In the genomic region with DNA sequence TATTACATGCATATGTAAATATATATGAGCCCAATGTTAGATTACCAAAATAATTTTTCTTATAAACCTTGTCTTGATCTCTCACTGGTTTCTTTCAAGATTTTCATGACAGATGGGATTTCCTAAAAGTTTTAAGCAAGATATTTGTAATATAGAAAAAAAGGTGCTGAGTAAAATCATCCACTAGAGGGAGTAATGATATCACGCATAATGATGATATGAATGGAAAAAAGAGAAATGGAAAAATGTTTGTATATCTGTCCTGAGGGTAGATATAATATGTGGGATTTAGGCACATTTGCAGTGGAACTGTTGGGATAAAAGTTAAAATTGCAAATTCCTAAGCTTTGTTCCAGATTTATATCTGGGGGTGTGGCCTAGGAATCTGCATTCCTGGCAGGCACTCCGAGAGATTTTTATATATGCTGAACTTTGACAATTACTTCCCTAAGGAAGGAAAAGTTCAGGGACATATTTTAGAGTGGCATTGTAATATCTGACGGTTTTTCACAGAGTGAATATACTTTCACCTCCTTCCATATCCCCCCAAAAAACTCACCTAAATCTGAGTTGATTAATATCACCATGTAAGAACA, we compare ENCODE assay signal across 8 cellular contexts.
DNase-seq lines count a peak whose midpoint lies in the region; ATAC-seq and TF ChIP-seq lines count a peak whose summit lies in the region.

No MANE protein-coding gene starts in this region.

- H3K4me3 ChIP-seq in left ventricle myocardium inferior (no peak overlapping the region), Peyer's patch (no peak overlapping the region), esophagus squamous epithelium (no peak overlapping the region), stomach (no peak overlapping the region)

- H3K27ac ChIP-seq in left ventricle myocardium inferior (replicated peaks) (no peak overlapping the region), Peyer's patch (peak overlapping the region in 1 of 4 donors; percentile 76), esophagus squamous epithelium (no peak overlapping the region), stomach (no peak overlapping the region)

- H3K4me1 ChIP-seq in left ventricle myocardium inferior (peaks cover 18% of the 10 kb centered on the region), Peyer's patch (peaks cover 0 to 15% (median 3%) of the 10 kb centered on the region in 4 donors), esophagus squamous epithelium (peaks cover 5 to 13% (median 6%) of the 10 kb centered on the region in 3 donors), stomach (peaks cover 6 to 27% (median 11%) of the 10 kb centered on the region in 4 donors)

- intact Hi-C loops in left ventricle myocardium inferior (cut with micrococcal nuclease): loop anchor here (10.0 kb wide), 2 partner anchors 130 to 1180 kb away; no protein-coding TSS in a partner anchor
- intact Hi-C loops in left ventricle myocardium superior (cut with micrococcal nuclease): loop anchor here (5.0 kb wide), 1 partner anchor 1177 kb away; no protein-coding TSS in a partner anchor
- intact Hi-C loops in esophagus squamous epithelium (cut with DNase I): loop anchor here (10.0 kb wide), 1 partner anchor 1190 kb away; no protein-coding TSS in a partner anchor
- intact Hi-C loops in stomach (cut with DNase I; ENCODE audit: low total_unique reads): loop anchor here (10.0 kb wide), 1 partner anchor 460 kb away; no protein-coding TSS in a partner anchor

- no peaks in the 10 kb centered on the region for H3K9me3 ChIP-seq in left ventricle myocardium inferior (replicated peaks)
- H3K9me3 ChIP-seq in Peyer's patch: no peaks in the 10 kb centered on the region
- no peaks in the 10 kb centered on the region for H3K9me3 ChIP-seq in esophagus squamous epithelium
- no peaks in the 10 kb centered on the region for H3K9me3 ChIP-seq in stomach

- WGBS in esophagus squamous epithelium, 2 donors: 24 to 28% methylated on average over 3 of the region's 3 CpGs
- WGBS in stomach, 5 donors: 29 to 36% (median 31%) methylated on average over 3 of the region's 3 CpGs

- TF ChIP-seq CTCF in left ventricle myocardium inferior (IDR thresholded peaks at IDR 0.05; ENCODE audit: borderline replicate concordance): peak; percentile 74
- peak; percentile 48 to 74 (median 60) for TF ChIP-seq CTCF in Peyer's patch (IDR thresholded peaks at IDR 0.05)
- peak; percentile 29 to 77 (median 67) for TF ChIP-seq CTCF in esophagus squamous epithelium (IDR thresholded peaks at IDR 0.05)
- TF ChIP-seq CTCF in stomach (IDR thresholded peaks at IDR 0.05): peak in 5 of 7 experiments; percentile 39 to 70 (median 55)

- no peak for DNase-seq in left ventricle myocardium inferior
- no peak for DNase-seq in left ventricle myocardium superior
- DNase-seq in Peyer's patch: no peak
- DNase-seq in esophagus squamous epithelium (lab: John Stamatoyannopoulos, UW): no peak
- no peak for DNase-seq in stomach
- no peak for DNase-seq in cerebellar nuclear complex (lab: John Stamatoyannopoulos, UW)
- no peak for DNase-seq in activated CD4-positive, alpha-beta T cell treated with anti-CD3 and anti-CD28 coated beads, Interleukin-2, amount 50 U/mL, for 1 hour

- no peak for TF ChIP-seq POLR2A in Peyer's patch (IDR thresholded peaks at IDR 0.05)
- no peak for TF ChIP-seq POLR2A in esophagus squamous epithelium (IDR thresholded peaks at IDR 0.05)
- TF ChIP-seq POLR2A in stomach (IDR thresholded peaks at IDR 0.05): no peak

- H3K27me3 ChIP-seq in left ventricle myocardium inferior (ENCODE audit: low read depth): no peaks in the 10 kb centered on the region
- no peaks in the 10 kb centered on the region for H3K27me3 ChIP-seq in Peyer's patch
- H3K27me3 ChIP-seq in esophagus squamous epithelium: no peaks in the 10 kb centered on the region
- no peaks in the 10 kb centered on the region for H3K27me3 ChIP-seq in stomach

- no peak for TF ChIP-seq EP300 in stomach (IDR thresholded peaks at IDR 0.05)

- no peaks in the 10 kb centered on the region for H3K36me3 ChIP-seq in left ventricle myocardium inferior
- no peaks in the 10 kb centered on the region for H3K36me3 ChIP-seq in Peyer's patch
- no peaks in the 10 kb centered on the region for H3K36me3 ChIP-seq in esophagus squamous epithelium
- H3K36me3 ChIP-seq in stomach: no peaks in the 10 kb centered on the region

- ATAC-seq in left ventricle myocardium superior (no peak), GM19328 (IDR thresholded peaks at IDR 0.05; ENCODE audit: unreplicated experiment) (no peak)
